ENCODE assay signal across 1 cellular context in genomic region chr17:65783845-65784334, GRCh38.
TF ChIP-seq lines count a peak whose summit lies in the region.

No MANE protein-coding gene starts in this region.

TF ChIP-seq in IMR-90, 13 proteins besides CTCF, POLR2A, EP300 and RAD21 (continued from another document):
- no peak for TF ChIP-seq ELK1 (IDR thresholded peaks at IDR 0.05; ENCODE audit: borderline replicate concordance, low read depth, low read length)
- TF ChIP-seq MXI1 (IDR thresholded peaks at IDR 0.05; ENCODE audit: borderline replicate concordance, low read depth, low read length), result no peak
- TF ChIP-seq BHLHE40 (IDR thresholded peaks at IDR 0.05; ENCODE audit: low read depth, low read length), result no peak; the same call in 1 of the 2 replicates
- no peak for TF ChIP-seq RCOR1 (IDR thresholded peaks at IDR 0.05; ENCODE audit: insufficient replicate concordance, low read length)
- no peak for TF ChIP-seq USF2 (IDR thresholded peaks at IDR 0.05; ENCODE audit: low read depth, low read length)
- TF ChIP-seq RFX5 (IDR thresholded peaks at IDR 0.05; ENCODE audit: low read depth, low read length), result no peak
- peak; percentile 62; the same call in 1 of the 2 replicates for TF ChIP-seq NFE2L2 (IDR thresholded peaks at IDR 0.05; ENCODE audit: low read depth, low read length)
